In the genomic region with DNA sequence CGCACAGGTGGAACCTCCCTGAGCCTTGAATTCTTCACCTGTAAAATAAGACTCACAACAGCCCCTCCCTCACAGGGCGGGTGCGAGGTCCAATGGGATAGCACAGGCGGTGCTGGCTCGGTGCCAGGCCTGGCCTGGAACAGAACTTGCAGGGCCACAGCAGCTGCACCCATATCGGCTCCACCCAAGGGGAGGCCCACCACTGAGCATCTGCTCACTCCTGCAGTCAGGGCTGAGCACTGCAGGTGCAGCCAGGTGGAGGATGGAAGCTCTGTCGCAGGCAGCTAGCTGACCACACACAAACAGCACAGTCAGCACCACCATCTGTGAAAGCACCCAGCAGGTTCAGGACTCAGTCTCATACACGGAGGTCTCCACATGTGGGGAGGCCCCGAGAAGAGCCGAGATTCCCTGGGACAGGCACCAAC, we compare ENCODE assay signal across 12 cellular contexts. TPM values are rescaled to one million over a fixed set of nuclear protein-coding genes. Genes with fewer than 3 reads are reported as not detected.
DNase-seq lines count a peak whose midpoint lies in the region; ATAC-seq and TF ChIP-seq lines count a peak whose summit lies in the region.
"Had no signal": no experiment of that assay in that cellular context is flagged by ENCODE, and none has a peak within 500 bp of the region (broad histone marks: within the 10 kb centered on the region; RNA-seq: fewer than 3 reads in every experiment).

No MANE protein-coding gene starts in this region.

- peaks cover 11% of the 10 kb centered on the region for H3K36me3 ChIP-seq in OCI-LY3 (replicated peaks; ENCODE audit: low read depth, low read length)

- H3K4me3 Mint-ChIP-seq in activated CD4-positive, alpha-beta T cell treated with anti-CD3 and anti-CD28 coated beads, Interleukin-2, amount 10 ng/mL, durations not matched to agents 7 days and 5 days, result no peak overlapping the region
- H3K4me3 Mint-ChIP-seq: activated naive CD8-positive, alpha-beta T cell had no signal

- peaks cover 14% of the 10 kb centered on the region for H3K79me2 ChIP-seq in OCI-LY3 (ENCODE audit: low read length)

- no peaks in the 10 kb centered on the region for H3K9me3 ChIP-seq in OCI-LY3 (ENCODE audit: insufficient read depth, low read length)

- 0 out of 2 replicates have a peak, but pooled peaks cover 5% of the 10 kb centered on the region for H4K20me1 ChIP-seq in OCI-LY3 (ENCODE audit: insufficient read depth, low read length)

- H3K9ac ChIP-seq in OCI-LY3 (ENCODE audit: low read length), result no peak overlapping the region

- POLR2A ChIA-PET in activated CD4-positive, alpha-beta T cell treated with anti-CD3 and anti-CD28 coated beads, Interleukin-2, amount 10 ng/mL, durations not matched to agents 7 days and 5 days (lab: Charles Lee), result no interaction called here
- POLR2A ChIA-PET in HEK293T (lab: Yijun Ruan, JAX), result no interaction called here

- H3K27ac Mint-ChIP-seq in activated CD4-positive, alpha-beta T cell treated with anti-CD3 and anti-CD28 coated beads, Interleukin-2, amount 10 ng/mL, durations not matched to agents 7 days and 5 days, result no peak overlapping the region
- H3K27ac Mint-ChIP-seq: activated naive CD8-positive, alpha-beta T cell had no signal

- H3K4me1 ChIP-seq in OCI-LY3 (ENCODE audit: low read length), result peaks cover 12% of the 10 kb centered on the region

- peaks cover 13% of the 10 kb centered on the region for H3K4me1 Mint-ChIP-seq in activated CD4-positive, alpha-beta T cell treated with anti-CD3 and anti-CD28 coated beads, Interleukin-2, amount 10 ng/mL, durations not matched to agents 7 days and 5 days

- ATAC-seq in HG03097 (IDR thresholded peaks at IDR 0.05; ENCODE audit: low FRiP score, unreplicated experiment) (no peak), GM21528 (IDR thresholded peaks at IDR 0.05; ENCODE audit: low FRiP score, unreplicated experiment) (no peak)

- no peaks in the 10 kb centered on the region for H3K27me3 ChIP-seq in OCI-LY3 (ENCODE audit: low read depth, low read length)

- TF ChIP-seq CTCF in OCI-LY3 (IDR thresholded peaks at IDR 0.05; ENCODE audit: low read depth, low read length), result no peak

- H3K27ac ChIP-seq in OCI-LY3 (ENCODE audit: low read length), result no peak overlapping the region

- no peak overlapping the region for H2AFZ ChIP-seq in OCI-LY3 (ENCODE audit: low read depth, low read length)

- CTCF ChIA-PET in activated CD4-positive, alpha-beta T cell treated with anti-CD3 and anti-CD28 coated beads, Interleukin-2, amount 10 ng/mL, durations not matched to agents 7 days and 5 days (lab: Charles Lee), result interaction anchor here (0.6 to 1.1 kb wide), 3 partner anchors 17 to 473 kb away, joined by 3 to 4 read pairs (median 3); partner anchors contain the start of gene VPS37C
- CTCF ChIA-PET in HEK293T (lab: Yijun Ruan, JAX), result interaction anchor here (0.6 kb wide), 1 partner anchor 656 kb away, joined by 3 read pairs; no protein-coding TSS in a partner anchor

- no peaks in the 10 kb centered on the region for H3K9me3 Mint-ChIP-seq in activated CD4-positive, alpha-beta T cell treated with anti-CD3 and anti-CD28 coated beads, Interleukin-2, amount 10 ng/mL, durations not matched to agents 7 days and 5 days

- H3K4me3 ChIP-seq in OCI-LY3 (ENCODE audit: low read length), result no peak overlapping the region
- H3K4me3 ChIP-seq: smooth muscle cell had no signal

- no peaks in the 10 kb centered on the region for H3K27me3 Mint-ChIP-seq in activated CD4-positive, alpha-beta T cell treated with anti-CD3 and anti-CD28 coated beads, Interleukin-2, amount 10 ng/mL, durations not matched to agents 7 days and 5 days
- H3K27me3 Mint-ChIP-seq: activated naive CD8-positive, alpha-beta T cell had no signal

- DNase-seq in DMS153 treated with DMSO at 0.1 percent for 48 hours (lab: John Stamatoyannopoulos, UW; ENCODE audit: unreplicated experiment) (peak; percentile 77), NAMALWA (ENCODE audit: low spot score) (peak; percentile 79), mucosa of gallbladder (ENCODE audit: low spot score) (peak; percentile 61), HEK293T (ENCODE audit: extremely low spot score) (no peak)
- no peak for DNase-seq in activated CD4-positive, alpha-beta T cell treated with anti-CD3 and anti-CD28 coated beads, Interleukin-2, amount 10 ng/mL, durations not matched to agents 7 days and 5 days
- DNase-seq: stimulated activated naive CD4-positive, alpha-beta T cell treated with Interleukin-2 at 50 U/mL for 16 hours; T1000 had no signal

- H3K36me3 Mint-ChIP-seq in activated CD4-positive, alpha-beta T cell treated with anti-CD3 and anti-CD28 coated beads, Interleukin-2, amount 10 ng/mL, durations not matched to agents 7 days and 5 days (ENCODE audit: low read depth), result peaks cover 2% of the 10 kb centered on the region

- peak overlapping the region; percentile 14; the same call in 1 of the 2 replicates for H3K4me2 ChIP-seq in OCI-LY3 (ENCODE audit: low read length)
- H3K4me2 ChIP-seq: smooth muscle cell had no signal

TF ChIP-seq in HEK293T, 16 proteins besides CTCF, POLR2A, EP300 and RAD21:
- TF ChIP-seq FOXK2 (IDR thresholded peaks at IDR 0.05), result no peak
- no peak for TF ChIP-seq FOXM1 (IDR thresholded peaks at IDR 0.05; ENCODE audit: borderline replicate concordance)
- no peak for TF ChIP-seq ARNT (IDR thresholded peaks at IDR 0.05)
- TF ChIP-seq ZNF384 (IDR thresholded peaks at IDR 0.05), result no peak
- TF ChIP-seq NFRKB (IDR thresholded peaks at IDR 0.05), result no peak
- no peak for TF ChIP-seq BHLHE40 (IDR thresholded peaks at IDR 0.05; ENCODE audit: borderline replicate concordance)
- TF ChIP-seq SP1 (IDR thresholded peaks at IDR 0.05), result no peak
- no peak for TF ChIP-seq LEF1 (IDR thresholded peaks at IDR 0.05; ENCODE audit: borderline replicate concordance)
- TF ChIP-seq L3MBTL2 (conservative IDR thresholded peaks at IDR 0.05), result no peak
- no peak for TF ChIP-seq FOXA1 (IDR thresholded peaks at IDR 0.05)
- TF ChIP-seq TARDBP (IDR thresholded peaks at IDR 0.05), result no peak
- TF ChIP-seq, protein P1, sequence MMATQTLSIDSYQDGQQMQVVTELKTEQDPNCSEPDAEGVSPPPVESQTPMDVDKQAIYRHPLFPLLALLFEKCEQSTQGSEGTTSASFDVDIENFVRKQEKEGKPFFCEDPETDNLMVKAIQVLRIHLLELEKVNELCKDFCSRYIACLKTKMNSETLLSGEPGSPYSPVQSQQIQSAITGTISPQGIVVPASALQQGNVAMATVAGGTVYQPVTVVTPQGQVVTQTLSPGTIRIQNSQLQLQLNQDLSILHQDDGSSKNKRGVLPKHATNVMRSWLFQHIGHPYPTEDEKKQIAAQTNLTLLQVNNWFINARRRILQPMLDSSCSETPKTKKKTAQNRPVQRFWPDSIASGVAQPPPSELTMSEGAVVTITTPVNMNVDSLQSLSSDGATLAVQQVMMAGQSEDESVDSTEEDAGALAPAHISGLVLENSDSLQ (IDR thresholded peaks at IDR 0.05), result no peak

RNA-seq across cellular contexts. Expression of gene VPS37C, which starts 19.6 kb away (rescaled TPM):
- total RNA-seq in mucosa of gallbladder, result 34.5 TPM
- 1 to 10 TPM; 5.5 to 5.8 TPM for total RNA-seq in activated CD4-positive, alpha-beta T cell treated with anti-CD3 and anti-CD28 coated beads, Interleukin-2, amount 10 ng/mL, durations not matched to agents 7 days and 5 days

RNA-seq across cellular contexts. Expression of gene CD5, which starts 39.3 kb away (rescaled TPM):
- total RNA-seq in mucosa of gallbladder, result 3.5 TPM
- 100 to 1,000 TPM; 379 to 405 TPM for total RNA-seq in activated CD4-positive, alpha-beta T cell treated with anti-CD3 and anti-CD28 coated beads, Interleukin-2, amount 10 ng/mL, durations not matched to agents 7 days and 5 days
- total RNA-seq: smooth muscle cell had no signal

Comparison
In these comparisons a context has a peak if more than half of its experiments do, and no peak if none do; other contexts are left out.
1. DNase-seq: peak in DMS153 treated with DMSO at 0.1 percent for 48 hours (single experiment), NAMALWA (single experiment) and mucosa of gallbladder (single experiment); none in activated CD4-positive, alpha-beta T cell treated with anti-CD3 and anti-CD28 coated beads, Interleukin-2, amount 10 ng/mL, durations not matched to agents 7 days and 5 days (single experiment) and HEK293T (single experiment).
2. RNA of gene CD5, which starts 39.3 kb away (total RNA-seq): 379 to 405 TPM in activated CD4-positive, alpha-beta T cell treated with anti-CD3 and anti-CD28 coated beads, Interleukin-2, amount 10 ng/mL, durations not matched to agents 7 days and 5 days; 3.5 TPM in mucosa of gallbladder (single experiment); every median in the first group is over 10 times any median in the second.